ENCODE assay signal across 9 cellular contexts in genomic region chr3:50248387-50248786, GRCh38. TPM values are rescaled to one million over a fixed set of nuclear protein-coding genes. Genes with fewer than 3 reads are reported as not detected.
DNase-seq lines count a peak whose midpoint lies in the region; ATAC-seq, FAIRE-seq and TF ChIP-seq lines count a peak whose summit lies in the region.
"Had no signal": no experiment of that assay in that cellular context is flagged by ENCODE, and none has a peak within 500 bp of the region (broad histone marks: within the 10 kb centered on the region; RNA-seq: fewer than 3 reads in every experiment).

No MANE protein-coding gene starts in this region.

- peak overlapping the region; percentile 45 for H3K4me3 Mint-ChIP-seq in CD4-positive, alpha-beta T cell
- H3K4me3 Mint-ChIP-seq in neural progenitor cell, result peak overlapping the region; percentile 64

- no peak overlapping the region for H2AFZ ChIP-seq in neural progenitor cell (replicated peaks)

- H3K27ac Mint-ChIP-seq in CD4-positive, alpha-beta T cell, result peak overlapping the region; percentile 77
- H3K27ac Mint-ChIP-seq in neural progenitor cell, result peak overlapping the region; percentile 91

- H3K27me3 ChIP-seq in CD4-positive, alpha-beta T cell (ENCODE audit: control insufficient read depth, insufficient read depth, low read length), result no peaks in the 10 kb centered on the region
- H3K27me3 ChIP-seq in neural progenitor cell, result no peaks in the 10 kb centered on the region
- H3K27me3 ChIP-seq in H7 (ENCODE audit: control insufficient read depth, insufficient read depth, low read length), result no peaks in the 10 kb centered on the region

- DNase-seq in CD4-positive, alpha-beta T cell, result no peak
- DNase-seq in RCC 7860 (ENCODE audit: low spot score), result peak; percentile 41
- DNase-seq in epithelial cell of prostate (ENCODE audit: low read depth, low spot score), result no peak
- no peak for DNase-seq in neural progenitor cell (ENCODE audit: low spot score)
- no peak for DNase-seq in NCI-H1105 treated with DMSO at 0.1 percent for 48 hours (lab: John Stamatoyannopoulos, UW)
- no peak for DNase-seq in H7
- DNase-seq in activated gamma-delta T cell (lab: John Stamatoyannopoulos, UW), result no peak

- POLR2A ChIA-PET in CD4-positive, alpha-beta T cell (lab: Charles Lee), result interaction anchor here (1.0 to 7.4 kb wide), 3 partner anchors 11 to 21 kb away, joined by 4 to 55 read pairs (median 4); partner anchors contain the start of gene GNAI2

- peaks cover 88% of the 10 kb centered on the region for H4K20me1 ChIP-seq in neural progenitor cell (ENCODE audit: low read depth)

- H3K27me3 Mint-ChIP-seq in CD4-positive, alpha-beta T cell, result no peaks in the 10 kb centered on the region
- peaks cover 5% of the 10 kb centered on the region for H3K27me3 Mint-ChIP-seq in neural progenitor cell (ENCODE audit: insufficient read depth, low read depth)

- no peaks in the 10 kb centered on the region for H3K9me3 Mint-ChIP-seq in CD4-positive, alpha-beta T cell
- no peaks in the 10 kb centered on the region for H3K9me3 Mint-ChIP-seq in neural progenitor cell

- H3K9ac ChIP-seq in neural progenitor cell, result no peak overlapping the region

- peaks cover 62% of the 10 kb centered on the region for H3K4me1 Mint-ChIP-seq in CD4-positive, alpha-beta T cell (ENCODE audit: low read depth)
- H3K4me1 Mint-ChIP-seq in neural progenitor cell, result peaks cover 54% of the 10 kb centered on the region

- H3K4me3 ChIP-seq in neural progenitor cell (no peak overlapping the region), H7 (ENCODE audit: insufficient read depth, low read depth, low read length) (no peak overlapping the region)

- peaks cover 45% of the 10 kb centered on the region for H3K36me3 Mint-ChIP-seq in CD4-positive, alpha-beta T cell (ENCODE audit: low read depth)
- peaks cover 14% of the 10 kb centered on the region for H3K36me3 Mint-ChIP-seq in neural progenitor cell

- H3K36me3 ChIP-seq in neural progenitor cell (no peaks in the 10 kb centered on the region), H7 (replicated peaks; ENCODE audit: control insufficient read depth, insufficient read depth, low read length) (peaks cover 12% of the 10 kb centered on the region)

- no peak for ATAC-seq in CD4-positive, alpha-beta T cell (ENCODE audit: poor library complexity)
- no peak for ATAC-seq in HG03196 (IDR thresholded peaks at IDR 0.05; ENCODE audit: unreplicated experiment)

- H3K9me3 ChIP-seq in CD4-positive, alpha-beta T cell (ENCODE audit: control insufficient read depth, low read length), result no peaks in the 10 kb centered on the region
- no peaks in the 10 kb centered on the region for H3K9me3 ChIP-seq in neural progenitor cell (ENCODE audit: low read depth)

- no peak for TF ChIP-seq CTCF in CD4-positive, alpha-beta T cell (IDR thresholded peaks at IDR 0.05)
- no peak for TF ChIP-seq CTCF in neural progenitor cell (IDR thresholded peaks at IDR 0.05)

- CTCF ChIA-PET in CD4-positive, alpha-beta T cell (lab: Charles Lee), result interaction anchor here (3.2 kb wide), 1 partner anchor 22 kb away, joined by 12 read pairs; no protein-coding TSS in a partner anchor

- no peak for FAIRE-seq in RCC 7860 (lab: Jason Lieb, UNC)
- FAIRE-seq: G401.6 had no signal

- H3K4me2 ChIP-seq in neural progenitor cell, result no peak overlapping the region

- H3K4me1 ChIP-seq in neural progenitor cell, result peaks cover 24% of the 10 kb centered on the region

- intact Hi-C loops in CD4-positive, alpha-beta T cell (cut with DNase I, micrococcal nuclease), result no loop called here

- peaks cover 99% of the 10 kb centered on the region for H3K79me2 ChIP-seq in neural progenitor cell (ENCODE audit: low read depth)

- H3F3A ChIP-seq in neural progenitor cell (ENCODE audit: low read depth), result peaks cover 23% of the 10 kb centered on the region

- H3K27ac ChIP-seq in CD4-positive, alpha-beta T cell (ENCODE audit: low read depth, low read length), result peak overlapping the region; percentile 51
- H3K27ac ChIP-seq in epithelial cell of prostate (peak overlapping the region; percentile 95), neural progenitor cell (no peak overlapping the region)

RNA-seq across cellular contexts. Expression of gene GNAI2, which starts 12.4 kb away (rescaled TPM):
- 100 to 1,000 TPM; 204 to 217 TPM for total RNA-seq in CD4-positive, alpha-beta T cell
- total RNA-seq in neural progenitor cell (ENCODE audit: low replicate concordance), result 249 and 321 TPM in 2 replicates
- total RNA-seq in H7 (2014; rRNA removed; shearing (Covaris generic)), result 204 and 246 TPM in 2 replicates

RNA-seq across cellular contexts. Expression of gene SEMA3B, which starts 20.6 kb away (rescaled TPM):
- total RNA-seq in CD4-positive, alpha-beta T cell, result 1 to 10 TPM; 1.9 to 2.0 TPM
- total RNA-seq in neural progenitor cell (ENCODE audit: low replicate concordance), result 0.80 and 8.6 TPM in 2 replicates
- 2.8 and 4.4 TPM in 2 replicates for total RNA-seq in H7 (2014; rRNA removed; shearing (Covaris generic))

RNA-seq across cellular contexts. Expression of gene LSMEM2, which starts 30.5 kb away (rescaled TPM):
- under 1 TPM in 1 of 2 experiments, not detected in 1; 0.22 TPM for total RNA-seq in CD4-positive, alpha-beta T cell
- 0.37 TPM in 1 of 2 replicates, not detected in the other for total RNA-seq in neural progenitor cell (ENCODE audit: low replicate concordance)
- 0.07 and 1.2 TPM in 2 replicates for total RNA-seq in H7 (2014; rRNA removed; shearing (Covaris generic))

RNA-seq across cellular contexts. Expression of gene SLC38A3, which starts 43.3 kb away (rescaled TPM):
- total RNA-seq in CD4-positive, alpha-beta T cell, result 1 to 10 TPM; 1.0 to 1.1 TPM
- total RNA-seq in neural progenitor cell (ENCODE audit: low replicate concordance), result 0.17 and 0.77 TPM in 2 replicates
- total RNA-seq in H7 (2014; rRNA removed; shearing (Covaris generic)), result 0.21 and 0.22 TPM in 2 replicates

RNA-seq across cellular contexts. Expression of gene IFRD2, which starts 43.8 kb away (rescaled TPM):
- 10 to 100 TPM; 30.0 to 30.4 TPM for total RNA-seq in CD4-positive, alpha-beta T cell
- 26.4 and 45.6 TPM in 2 replicates for total RNA-seq in neural progenitor cell (ENCODE audit: low replicate concordance)
- total RNA-seq in H7 (2014; rRNA removed; shearing (Covaris generic)), result 118 and 146 TPM in 2 replicates
